ENCODE assay signal across 26 cellular contexts in the genomic region with DNA sequence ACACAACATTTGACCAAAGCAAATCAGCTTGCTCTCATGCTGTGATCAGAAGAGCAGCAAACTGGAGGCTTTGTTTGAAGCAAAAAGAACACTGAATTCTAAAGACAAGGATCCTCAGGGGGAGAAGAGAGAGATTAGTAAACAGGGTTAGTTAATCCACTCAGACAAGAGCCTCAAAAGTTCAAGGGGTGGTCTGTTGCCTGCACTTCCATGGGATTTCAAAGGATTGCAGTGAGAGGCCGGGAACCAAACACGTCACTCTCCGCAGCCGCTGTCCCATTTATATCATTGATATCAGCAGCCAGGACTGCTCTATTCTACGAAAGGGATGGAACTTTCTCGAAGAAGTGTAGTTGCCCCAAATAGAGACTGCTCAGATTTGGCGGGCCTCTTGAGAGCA.
DNase-seq lines count a peak whose midpoint lies in the region; ATAC-seq and TF ChIP-seq lines count a peak whose summit lies in the region.
"Had no signal": no experiment of that assay in that cellular context is flagged by ENCODE, and none has a peak within 500 bp of the region (broad histone marks: within the 10 kb centered on the region; RNA-seq: fewer than 3 reads in every experiment).

No MANE protein-coding gene starts in this region.

- TF ChIP-seq CTCF in WERI-Rb-1 (IDR thresholded peaks at IDR 0.05; ENCODE audit: low read depth, low read length) (no peak), left ventricle myocardium inferior (IDR thresholded peaks at IDR 0.05; ENCODE audit: borderline replicate concordance) (no peak)

- no peak overlapping the region for H3K14ac ChIP-seq in neuronal stem cell (ENCODE audit: low read length)

- no CpG with 5 or more reads among the region's 7 CpGs for WGBS in neuronal stem cell (ENCODE audit: extremely low coverage in 2 of 2, insufficient read length in 2 of 2, insufficient replicate concordance in 1 of 2), 2 donors

- no peak overlapping the region for H2BK120ac ChIP-seq in neuronal stem cell (ENCODE audit: low read depth, low read length)

- peak overlapping the region; percentile 83 for H2AFZ ChIP-seq in neuronal stem cell (ENCODE audit: low read length)
- H2AFZ ChIP-seq: PC-9 had no signal

- H3K23ac ChIP-seq in neuronal stem cell (ENCODE audit: low read depth, low read length, poor library complexity): no peak overlapping the region

- no peak overlapping the region for H3K4me2 ChIP-seq in neuronal stem cell (ENCODE audit: insufficient read depth, low read length, poor library complexity, severe bottlenecking)
- H3K4me2 ChIP-seq: BLaER1, PC-9 had no signal

- H2BK15ac ChIP-seq in neuronal stem cell (ENCODE audit: low read length): no peak overlapping the region

- H4K8ac ChIP-seq in neuronal stem cell (ENCODE audit: low read depth, low read length): no peak overlapping the region

- no peak overlapping the region for H2BK12ac ChIP-seq in neuronal stem cell (ENCODE audit: low read length)

- H3K79me1 ChIP-seq in neuronal stem cell (ENCODE audit: low read depth, low read length): no peaks in the 10 kb centered on the region

- H3K4me3 ChIP-seq in HUES48 (ENCODE audit: low read depth, low read length) (no peak overlapping the region), WERI-Rb-1 (ENCODE audit: low read depth, low read length) (no peak overlapping the region), left ventricle myocardium inferior (no peak overlapping the region), neuronal stem cell (ENCODE audit: low read length in 2 of 2) (no peak overlapping the region)
- H3K4me3 ChIP-seq: BLaER1, pancreas, PC-9 had no signal

- H2BK5ac ChIP-seq in neuronal stem cell (ENCODE audit: low read length): no peak overlapping the region

- H3K4me1 ChIP-seq in HUES48 (ENCODE audit: control insufficient read depth, insufficient read depth, low read length) (peaks cover 22% of the 10 kb centered on the region), left ventricle myocardium inferior (peaks cover 10% of the 10 kb centered on the region), neuronal stem cell (ENCODE audit: control insufficient read depth in 2 of 2, insufficient read depth in 1 of 2, low read depth in 1 of 2, low read length in 2 of 2) (peaks cover 7 to 10% of the 10 kb centered on the region in 2 donors)
- H3K4me1 ChIP-seq: BLaER1, pancreas had no signal

- no peak overlapping the region for H3K18ac ChIP-seq in neuronal stem cell (ENCODE audit: low read length)

- intact Hi-C loops in left ventricle myocardium inferior (cut with micrococcal nuclease): no loop called here

- H3K9me3 ChIP-seq in HUES48 (ENCODE audit: control insufficient read depth, insufficient read depth, low read length): peaks cover 5% of the 10 kb centered on the region; the same call in 1 of the 2 replicates
- peaks cover 4% of the 10 kb centered on the region for H3K9me3 ChIP-seq in WERI-Rb-1 (ENCODE audit: severe bottlenecking)
- no peaks in the 10 kb centered on the region for H3K9me3 ChIP-seq in left ventricle myocardium inferior (replicated peaks)
- H3K9me3 ChIP-seq in neuronal stem cell (replicated peaks in 1 of 2; ENCODE audit: control insufficient read depth in 2 of 2, insufficient read depth in 1 of 2, low read depth in 1 of 2, low read length in 2 of 2): peaks cover 3 to 10% of the 10 kb centered on the region in 2 donors
- H3K9me3 ChIP-seq: pancreas had no signal

- no peak for ATAC-seq in HG03442 (IDR thresholded peaks at IDR 0.05; ENCODE audit: unreplicated experiment)
- ATAC-seq: HCT116, HepG2 had no signal

- no peaks in the 10 kb centered on the region for H3K36me3 ChIP-seq in HUES48 (ENCODE audit: control insufficient read depth, insufficient read depth, low read length)
- H3K36me3 ChIP-seq in WERI-Rb-1: no peaks in the 10 kb centered on the region
- H3K36me3 ChIP-seq in left ventricle myocardium inferior: no peaks in the 10 kb centered on the region
- H3K36me3 ChIP-seq in neuronal stem cell (replicated peaks in 1 of 2; ENCODE audit: control insufficient read depth in 2 of 2, insufficient read depth in 2 of 2, low read length in 2 of 2): no peaks in the 10 kb centered on the region
- H3K36me3 ChIP-seq: BLaER1, pancreas had no signal

- no peak overlapping the region for H3K4ac ChIP-seq in neuronal stem cell (ENCODE audit: low read length)

- peak; percentile 41 for DNase-seq in WERI-Rb-1
- DNase-seq in left ventricle myocardium inferior: no peak
- DNase-seq in neuronal stem cell (ENCODE audit: low spot score): peak; percentile 65
- no peak for DNase-seq in SIG-M5 treated with dmso at 0.1 percent for 504 hours (lab: John Stamatoyannopoulos, UW; ENCODE audit: unreplicated experiment)
- no peak for DNase-seq in NK-92 (lab: John Stamatoyannopoulos, UW; ENCODE audit: unreplicated experiment)
- no peak for DNase-seq in NCI-H446 (lab: John Stamatoyannopoulos, UW)
- DNase-seq: activated CD4-positive, alpha-beta memory T cell treated with anti-CD3 and anti-CD28 coated beads for 36 hours; activated CD8-positive, alpha-beta memory T cell treated with anti-CD3 and anti-CD28 coated beads, Interleukin-2, amount 50 U/mL, for 4 hours; activated naive CD4-positive, alpha-beta T cell treated with anti-CD3 and anti-CD28 coated beads, Interleukin-2, amount 10 ng/mL, durations not matched to agents 7 days and 5 days; amniotic stem cell; GDM1; islet precursor cell; Kasumi-1; NCI-H1694; NCI-H510A treated with DMSO at 0.1 percent for 48 hours; pancreas; PC-9; SHP77; stimulated activated CD4-positive, alpha-beta T cell treated with anti-CD3 and anti-CD28 coated beads, Interleukin-4, amount 100 ng/mL, for 1 hour; SW 1271; T-helper 9 cell had no signal

- no peak overlapping the region for H4K91ac ChIP-seq in neuronal stem cell (ENCODE audit: low read depth, low read length, poor library complexity)

- H3K9ac ChIP-seq in HUES48 (ENCODE audit: low read depth, low read length): no peak overlapping the region
- no peak overlapping the region for H3K9ac ChIP-seq in neuronal stem cell (ENCODE audit: low read depth, low read length, poor library complexity)
- H3K9ac ChIP-seq: BLaER1 had no signal

- H3K27me3 ChIP-seq in HUES48 (ENCODE audit: control insufficient read depth, insufficient read depth, low read length) (no peaks in the 10 kb centered on the region), WERI-Rb-1 (ENCODE audit: insufficient read depth, low read depth, severe bottlenecking) (no peaks in the 10 kb centered on the region), left ventricle myocardium inferior (ENCODE audit: low read depth) (no peaks in the 10 kb centered on the region), neuronal stem cell (ENCODE audit: control insufficient read depth in 3 of 3, insufficient read depth in 3 of 3, low read depth in 1 of 3, low read length in 3 of 3) (peaks cover 0 to 4% (median 0%) of the 10 kb centered on the region in 3 experiments)
- H3K27me3 ChIP-seq: BLaER1, pancreas had no signal

- no peak overlapping the region for H2AK5ac ChIP-seq in neuronal stem cell (ENCODE audit: low read depth, low read length)

- peak overlapping the region; percentile 70 for H3K27ac ChIP-seq in HUES48 (ENCODE audit: low read depth, low read length)
- H3K27ac ChIP-seq in WERI-Rb-1: peak overlapping the region; percentile 7; the same call in 1 of the 2 replicates
- H3K27ac ChIP-seq in left ventricle myocardium inferior (replicated peaks): peak overlapping the region; percentile 21
- H3K27ac ChIP-seq in neuronal stem cell (replicated peaks; ENCODE audit: low read length): no peak overlapping the region
- H3K27ac ChIP-seq: BLaER1, pancreas, PC-9 had no signal

Comparison
In these comparisons a context has a peak if more than half of its experiments do, and no peak if none do; other contexts are left out.
1. DNase-seq: peak in WERI-Rb-1 (single experiment) and neuronal stem cell (single experiment); none in left ventricle myocardium inferior (single experiment), SIG-M5 treated with dmso at 0.1 percent for 504 hours (single experiment), NK-92 (single experiment) and NCI-H446 (0 of 2).